ENCODE assay signal across 9 cellular contexts in genomic region chr17:42512733-42513251, GRCh38. TPM values are rescaled to one million over a fixed set of nuclear protein-coding genes. Genes with fewer than 3 reads are reported as not detected.
DNase-seq lines count a peak whose midpoint lies in the region; ATAC-seq and TF ChIP-seq lines count a peak whose summit lies in the region.
"Had no signal": no experiment of that assay in that cellular context is flagged by ENCODE, and none has a peak within 500 bp of the region (broad histone marks: within the 10 kb centered on the region; RNA-seq: fewer than 3 reads in every experiment).

No MANE protein-coding gene starts in this region.

- DNase-seq in fibroblast of the aortic adventitia (ENCODE audit: low read depth) (peak; percentile 35), NOMO-1 treated with DMSO at 0.1 percent for 48 hours (lab: John Stamatoyannopoulos, UW; ENCODE audit: unreplicated experiment) (no peak), foreskin keratinocyte (no peak)
- no peak for DNase-seq in stimulated activated naive B cell treated with anti-CD40 and anti-IgM and Interleukin-4, amounts not matched to agents 10 μg/mL and 1 μg/mL and 100 μg/mL, for 72 hours
- no peak for DNase-seq in activated CD4-positive, CD25-positive, alpha-beta regulatory T cell (lab: John Stamatoyannopoulos, UW)
- DNase-seq: activated CD8-positive, alpha-beta T cell treated with anti-CD3 and anti-CD28 coated beads, Interleukin-2, amount 10 ng/mL, durations not matched to agents 7 days and 5 days had no signal

- H3K4me1 Mint-ChIP-seq in stimulated activated naive B cell treated with anti-CD40 and anti-IgM and Interleukin-4, amounts not matched to agents 10 μg/mL and 1 μg/mL and 100 μg/mL, for 72 hours: peaks cover 49 to 61% of the 10 kb centered on the region in 2 donors

- no peaks in the 10 kb centered on the region for H3K9me3 Mint-ChIP-seq in stimulated activated naive B cell treated with anti-CD40 and anti-IgM and Interleukin-4, amounts not matched to agents 10 μg/mL and 1 μg/mL and 100 μg/mL, for 72 hours
- H3K9me3 Mint-ChIP-seq: IgD-negative memory B cell had no signal

- no peak overlapping the region for H3K27ac ChIP-seq in foreskin keratinocyte
- H3K27ac ChIP-seq: SJSA1 had no signal

- H3K36me3 Mint-ChIP-seq in stimulated activated naive B cell treated with anti-CD40 and anti-IgM and Interleukin-4, amounts not matched to agents 10 μg/mL and 1 μg/mL and 100 μg/mL, for 72 hours: peaks cover 62 to 80% of the 10 kb centered on the region in 2 donors

- H3K27ac Mint-ChIP-seq in stimulated activated naive B cell treated with anti-CD40 and anti-IgM and Interleukin-4, amounts not matched to agents 10 μg/mL and 1 μg/mL and 100 μg/mL, for 72 hours: peak overlapping the region; percentile 91
- H3K27ac Mint-ChIP-seq: activated CD8-positive, alpha-beta T cell treated with anti-CD3 and anti-CD28 coated beads, Interleukin-2, amount 10 ng/mL, durations not matched to agents 7 days and 5 days had no signal

- no peak for TF ChIP-seq CTCF in fibroblast of the aortic adventitia (IDR thresholded peaks at IDR 0.05; ENCODE audit: insufficient read depth, low read length)
- TF ChIP-seq CTCF in foreskin keratinocyte (conservative IDR thresholded peaks at IDR 0.05): no peak

- H3K4me1 ChIP-seq in foreskin keratinocyte: peaks cover 2% of the 10 kb centered on the region

- H3K4me3 Mint-ChIP-seq in stimulated activated naive B cell treated with anti-CD40 and anti-IgM and Interleukin-4, amounts not matched to agents 10 μg/mL and 1 μg/mL and 100 μg/mL, for 72 hours: no peak overlapping the region
- H3K4me3 Mint-ChIP-seq: activated CD8-positive, alpha-beta T cell treated with anti-CD3 and anti-CD28 coated beads, Interleukin-2, amount 10 ng/mL, durations not matched to agents 7 days and 5 days had no signal

- no peaks in the 10 kb centered on the region for H3K27me3 ChIP-seq in foreskin keratinocyte
- H3K27me3 ChIP-seq: SJSA1 had no signal

- no peak overlapping the region for H3K4me3 ChIP-seq in fibroblast of the aortic adventitia (ENCODE audit: low read depth, low read length)
- H3K4me3 ChIP-seq: SJSA1 had no signal

- ATAC-seq in GM21786 (IDR thresholded peaks at IDR 0.05; ENCODE audit: unreplicated experiment): peak; percentile 63
- peak; percentile 75 to 83 for ATAC-seq in stimulated activated naive B cell treated with anti-CD40 and anti-IgM and Interleukin-4, amounts not matched to agents 10 μg/mL and 1 μg/mL and 100 μg/mL, for 72 hours (replicated peaks)
- ATAC-seq in foreskin keratinocyte: no peak
- ATAC-seq: activated CD8-positive, alpha-beta T cell treated with anti-CD3 and anti-CD28 coated beads, Interleukin-2, amount 10 ng/mL, durations not matched to agents 7 days and 5 days had no signal

- H3K27me3 Mint-ChIP-seq in stimulated activated naive B cell treated with anti-CD40 and anti-IgM and Interleukin-4, amounts not matched to agents 10 μg/mL and 1 μg/mL and 100 μg/mL, for 72 hours: no peaks in the 10 kb centered on the region
- H3K27me3 Mint-ChIP-seq: IgD-negative memory B cell had no signal

RNA-seq across cellular contexts. Expression of gene NAGLU, which starts 23.2 kb away (rescaled TPM):
- total RNA-seq in fibroblast of the aortic adventitia (ENCODE audit: low replicate concordance) (28.9 and 41.8 TPM in 2 replicates), foreskin keratinocyte (13.9 and 14.2 TPM in 2 replicates)
- polyA plus RNA-seq in foreskin keratinocyte: 16.5 and 18.3 TPM in 2 replicates

RNA-seq across cellular contexts. Expression of gene HSD17B1, which starts 39.9 kb away (rescaled TPM):
- total RNA-seq in fibroblast of the aortic adventitia (ENCODE audit: low replicate concordance) (0.99 and 4.7 TPM in 2 replicates), foreskin keratinocyte (6.4 and 6.5 TPM in 2 replicates)
- 9.6 and 10.7 TPM in 2 replicates for polyA plus RNA-seq in foreskin keratinocyte

RNA-seq across cellular contexts. Expression of gene COASY, which starts 49.2 kb away (rescaled TPM):
- 11.0 and 19.1 TPM in 2 replicates for total RNA-seq in fibroblast of the aortic adventitia (ENCODE audit: low replicate concordance)
- total RNA-seq in foreskin keratinocyte: 69.9 and 80.9 TPM in 2 replicates
- polyA plus RNA-seq in foreskin keratinocyte: 89.2 and 98.4 TPM in 2 replicates

RNA-seq across cellular contexts. Expression of gene MLX, which starts 54.1 kb away (rescaled TPM):
- 10.5 and 41.8 TPM in 2 replicates for total RNA-seq in fibroblast of the aortic adventitia (ENCODE audit: low replicate concordance)
- total RNA-seq in foreskin keratinocyte: 34.8 and 41.2 TPM in 2 replicates
- 44.8 and 51.6 TPM in 2 replicates for polyA plus RNA-seq in foreskin keratinocyte

RNA-seq across cellular contexts. Expression of gene ATP6V0A1, which starts 54.1 kb away (rescaled TPM):
- total RNA-seq in fibroblast of the aortic adventitia (ENCODE audit: low replicate concordance) (40.0 and 60.6 TPM in 2 replicates), foreskin keratinocyte (18.8 and 19.7 TPM in 2 replicates)
- 17.8 and 18.9 TPM in 2 replicates for polyA plus RNA-seq in foreskin keratinocyte
